ENCODE assay signal across 8 cellular contexts in the genomic region with DNA sequence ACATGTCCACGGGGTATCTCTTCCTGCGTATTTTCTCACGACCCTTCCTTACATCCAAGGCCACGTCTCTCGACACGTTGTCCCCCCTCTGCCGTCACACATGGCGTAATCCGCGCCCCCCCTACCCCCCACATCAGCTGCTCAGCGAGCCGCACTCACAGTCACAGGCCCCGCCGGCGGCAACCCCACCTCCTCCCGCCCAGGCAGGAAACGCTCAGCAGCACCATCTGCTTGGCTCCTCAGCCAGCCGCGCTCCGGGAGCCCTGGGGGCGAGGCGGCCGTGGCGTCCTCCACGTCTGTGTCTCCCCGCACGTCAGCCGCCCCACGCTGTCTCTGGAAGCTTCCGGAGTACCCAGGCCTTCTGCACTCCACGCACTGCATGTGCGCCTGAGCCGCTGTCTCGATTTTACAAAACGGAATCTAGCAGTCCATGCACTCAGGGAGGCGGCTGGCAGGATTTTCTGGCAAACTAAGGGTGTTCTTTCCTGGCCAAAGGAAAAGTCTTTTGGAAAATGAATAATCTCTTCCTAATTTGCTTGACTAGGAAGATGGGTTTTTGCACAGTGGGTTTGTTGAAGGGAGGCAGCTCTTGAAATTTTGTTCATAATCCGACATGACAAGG.
DNase-seq lines count a peak whose midpoint lies in the region; ATAC-seq and TF ChIP-seq lines count a peak whose summit lies in the region.

No MANE protein-coding gene starts in this region.

- H3K27ac Mint-ChIP-seq in memory B cell, result peak overlapping the region; percentile 97
- H3K27ac Mint-ChIP-seq in Calu3 (ENCODE audit: unreplicated experiment), result no peak overlapping the region

- TF ChIP-seq POLR2A in GM18951 (IDR thresholded peaks at IDR 0.05; ENCODE audit: extremely low read depth, insufficient read depth, insufficient read length), result peak; percentile 59

- CTCF ChIA-PET in Calu3 (lab: Charles Lee), result no interaction called here

- peak overlapping the region; percentile 62 for H3K4me3 ChIP-seq in coronary artery

- TF ChIP-seq CTCF in coronary artery (IDR thresholded peaks at IDR 0.05) (no peak), Calu3 (IDR thresholded peaks at IDR 0.05; ENCODE audit: unreplicated experiment) (no peak)

- H3K27ac ChIP-seq in coronary artery, result peak overlapping the region in 1 of 2 donors; percentile 74

- ATAC-seq in memory B cell (ENCODE audit: low read depth), result peak; percentile 78
- ATAC-seq in HG03039 (IDR thresholded peaks at IDR 0.05; ENCODE audit: unreplicated experiment), result no peak

- H3K9me3 Mint-ChIP-seq in memory B cell (no peaks in the 10 kb centered on the region), Calu3 (ENCODE audit: low read depth, unreplicated experiment) (no peaks in the 10 kb centered on the region)

- peaks cover 3% of the 10 kb centered on the region for H3K36me3 Mint-ChIP-seq in memory B cell
- H3K36me3 Mint-ChIP-seq in Calu3 (ENCODE audit: insufficient read depth, unreplicated experiment), result peaks cover 3% of the 10 kb centered on the region

- in situ Hi-C loops in GM18951 (cut with MboI; ENCODE audit: low sequenced_read_pairs, unreplicated experiment), result no loop called here

- no TSS peak for BruUV-seq in Calu3 (replicated peaks; lab: Mats Ljungman, UMichigan)

- H3K4me1 Mint-ChIP-seq in memory B cell (peaks cover 34% of the 10 kb centered on the region), Calu3 (ENCODE audit: low read depth, unreplicated experiment) (peaks cover 5% of the 10 kb centered on the region)

- H3K27me3 Mint-ChIP-seq in memory B cell (no peaks in the 10 kb centered on the region), Calu3 (ENCODE audit: unreplicated experiment) (no peaks in the 10 kb centered on the region)

- intact Hi-C loops in Calu3 (cut with micrococcal nuclease; ENCODE audit: unreplicated experiment), result no loop called here

- H3K4me3 Mint-ChIP-seq in memory B cell (peak overlapping the region; percentile 77), Calu3 (ENCODE audit: low read depth, unreplicated experiment) (no peak overlapping the region)

- DNase-seq in LHCN-M2 (ENCODE audit: low read depth) (peak; percentile 39), coronary artery (ENCODE audit: low spot score) (peak; percentile 79), memory B cell (ENCODE audit: low spot score in 2 of 2) (peak; percentile 87 to 89), Calu3 (no peak)
- peak; percentile 89 for DNase-seq in activated CD4-positive, alpha-beta T cell treated with anti-CD3 and anti-CD28 coated beads, Interleukin-2, amount 50 U/mL, for 1 hour
- peak; percentile 58 to 59 for DNase-seq in stimulated activated CD8-positive, alpha-beta memory T cell treated with anti-CD3 and anti-CD28 coated beads, Interleukin-2, amount 100 ng/mL, for 1 hour (ENCODE audit: low read depth in 2 of 2)
